8 cellular contexts compared by ENCODE assay signal in genomic region chr2:26244479-26245230, GRCh38. TPM values are rescaled to one million over a fixed set of nuclear protein-coding genes. Genes with fewer than 3 reads are reported as not detected.
DNase-seq lines count a peak whose midpoint lies in the region; ATAC-seq and TF ChIP-seq lines count a peak whose summit lies in the region.

Gene HADHA (minus strand): TSS chr2:26244632. CDS start chr2:26244596, 36 bp downstream.
Gene HADHB (plus strand): TSS chr2:26244939. CDS start chr2:26254255, 9,316 bp downstream.

- no peaks in the 10 kb centered on the region for H3K27me3 ChIP-seq in DOHH2 (ENCODE audit: control insufficient read depth, low read length)
- H3K27me3 ChIP-seq in fibroblast of lung (ENCODE audit: control insufficient read depth, insufficient read depth, low read length), result no peaks in the 10 kb centered on the region

- DNase-seq in RPMI7951 (ENCODE audit: low read depth) (peak; percentile 93), fibroblast of lung (ENCODE audit: low read depth in 2 of 2) (peak; percentile 84 to 94)
- DNase-seq in activated T-helper 1 cell treated with anti-CD3 and anti-CD28 coated beads, Interleukin-12 subunit alpha, Interleukin-12 subunit beta, Interleukin-2, Interleukin-4 antibody, amounts not matched to agents 30 ng/mL and 10 ng/mL and 1 ng/mL, durations not matched to agents 14 hours and 24 hours and 36 hours (ENCODE audit: low spot score), result peak; percentile 76
- DNase-seq in naive thymus-derived CD8-positive, alpha-beta T cell, result peak; percentile 68 to 98 (median 81)
- DNase-seq in stimulated activated naive CD4-positive, alpha-beta T cell (lab: John Stamatoyannopoulos, UW), result peak; percentile 70 to 98 (median 86)

- H3K9ac ChIP-seq in fibroblast of lung (ENCODE audit: insufficient read depth, low read length), result peak within 1 kb of the TSS; percentile 95

- no peaks in the 10 kb centered on the region for H3K9me2 ChIP-seq in DOHH2 (replicated peaks; ENCODE audit: control insufficient read depth, low read length)

- H3F3A ChIP-seq in DOHH2 (ENCODE audit: control insufficient read depth, insufficient read depth), result no peaks in the 10 kb centered on the region; the same call in 1 of the 2 replicates

- H3K9me3 Mint-ChIP-seq in activated T-helper 1 cell treated with anti-CD3 and anti-CD28 coated beads, Interleukin-12 subunit alpha, Interleukin-12 subunit beta, Interleukin-2, Interleukin-4 antibody, amounts not matched to agents 30 ng/mL and 10 ng/mL and 1 ng/mL, durations not matched to agents 14 hours and 24 hours and 36 hours, result no peaks in the 10 kb centered on the region
- H3K9me3 Mint-ChIP-seq in naive thymus-derived CD8-positive, alpha-beta T cell, result no peaks in the 10 kb centered on the region

- intact Hi-C loops in activated T-helper 1 cell treated with anti-CD3 and anti-CD28 coated beads, Interleukin-12 subunit alpha, Interleukin-12 subunit beta, Interleukin-2, Interleukin-4 antibody, amounts not matched to agents 30 ng/mL and 10 ng/mL and 1 ng/mL, durations not matched to agents 14 hours and 24 hours and 36 hours (cut with micrococcal nuclease), result loop anchor here (1.0 to 10.0 kb wide), 11 partner anchors 54 to 973 kb away; partner anchors contain the start of genes ASXL2, CAD, CENPA and DRC1

- H3K4me1 ChIP-seq in DOHH2 (ENCODE audit: control insufficient read depth, low read length), result peaks cover 44% of the 10 kb centered on the region
- peaks cover 10% of the 10 kb centered on the region for H3K4me1 ChIP-seq in fibroblast of lung (ENCODE audit: control insufficient read depth, extremely low read depth, insufficient read depth, low read length)

- H3K4me3 Mint-ChIP-seq in activated T-helper 1 cell treated with anti-CD3 and anti-CD28 coated beads, Interleukin-12 subunit alpha, Interleukin-12 subunit beta, Interleukin-2, Interleukin-4 antibody, amounts not matched to agents 30 ng/mL and 10 ng/mL and 1 ng/mL, durations not matched to agents 14 hours and 24 hours and 36 hours, result peak within 1 kb of the TSS; percentile 98
- H3K4me3 Mint-ChIP-seq in naive thymus-derived CD8-positive, alpha-beta T cell, result peak within 1 kb of the TSS; percentile 96 to 99 (median 98)

- peak within 1 kb of the TSS; percentile 95 for H2AFZ ChIP-seq in fibroblast of lung (ENCODE audit: low read length)

- ATAC-seq in GM21737 (IDR thresholded peaks at IDR 0.05; ENCODE audit: unreplicated experiment), result peak; percentile 62
- ATAC-seq in naive thymus-derived CD8-positive, alpha-beta T cell, result peak; percentile 85 to 86

- peaks cover 10% of the 10 kb centered on the region for H3K36me3 Mint-ChIP-seq in activated T-helper 1 cell treated with anti-CD3 and anti-CD28 coated beads, Interleukin-12 subunit alpha, Interleukin-12 subunit beta, Interleukin-2, Interleukin-4 antibody, amounts not matched to agents 30 ng/mL and 10 ng/mL and 1 ng/mL, durations not matched to agents 14 hours and 24 hours and 36 hours (ENCODE audit: low read depth)
- peaks cover 0 to 3% (median 0%) of the 10 kb centered on the region in 3 donors for H3K36me3 Mint-ChIP-seq in naive thymus-derived CD8-positive, alpha-beta T cell

- H3K9me3 ChIP-seq in DOHH2 (ENCODE audit: control insufficient read depth, insufficient read depth, low read length), result no peaks in the 10 kb centered on the region
- H3K9me3 ChIP-seq in KOPT-K1 (ENCODE audit: insufficient read depth, low read length, poor library complexity, severe bottlenecking), result no peaks in the 10 kb centered on the region
- H3K9me3 ChIP-seq in fibroblast of lung (ENCODE audit: control insufficient read depth, insufficient read depth, low read depth, low read length), result no peaks in the 10 kb centered on the region

- H3K36me3 ChIP-seq in DOHH2 (ENCODE audit: control insufficient read depth, low read length) (peaks cover 13% of the 10 kb centered on the region; the same call in 1 of the 2 replicates), KOPT-K1 (ENCODE audit: insufficient read depth, low read length) (no peaks in the 10 kb centered on the region), fibroblast of lung (ENCODE audit: control insufficient read depth, insufficient read depth, low read length) (no peaks in the 10 kb centered on the region)

- H4K20me1 ChIP-seq in DOHH2 (ENCODE audit: control insufficient read depth, insufficient read depth, low read depth, low read length) (no peaks in the 10 kb centered on the region; the same call in 1 of the 2 replicates), fibroblast of lung (ENCODE audit: control insufficient read depth, extremely low read depth, insufficient read depth, low read length) (peaks cover 3% of the 10 kb centered on the region)

- POLR2A ChIA-PET in naive thymus-derived CD8-positive, alpha-beta T cell (lab: Charles Lee), result interaction anchor here (0.6 to 3.8 kb wide), 8 partner anchors 11 to 1163 kb away, joined by 3 to 26 read pairs (median 4); partner anchors contain the start of genes ADGRF3 and SELENOI

- H3K4me3 ChIP-seq in DOHH2 (ENCODE audit: low read length), result peak within 1 kb of the TSS; percentile 92
- H3K4me3 ChIP-seq in fibroblast of lung (replicated peaks in 1 of 4; ENCODE audit: control extremely low read depth in 1 of 4, insufficient read depth in 1 of 4, low read depth in 3 of 4, low read length in 4 of 4), result peak within 1 kb of the TSS; percentile 81 to 96 (median 90)

- peak within 1 kb of the TSS; percentile 62 for H3K27ac ChIP-seq in DOHH2 (ENCODE audit: low read depth, low read length)
- H3K27ac ChIP-seq in KOPT-K1 (ENCODE audit: low read depth, low read length, poor library complexity, severe bottlenecking), result peak within 1 kb of the TSS; percentile 95
- peak within 1 kb of the TSS; percentile 88 for H3K27ac ChIP-seq in fibroblast of lung (ENCODE audit: insufficient read depth, low read length)

- H3K79me2 ChIP-seq in DOHH2 (ENCODE audit: control insufficient read depth, low read length) (peaks cover 99% of the 10 kb centered on the region), fibroblast of lung (ENCODE audit: control insufficient read depth, insufficient read depth, low read length) (peaks cover 89% of the 10 kb centered on the region)

- H3K27me3 Mint-ChIP-seq in activated T-helper 1 cell treated with anti-CD3 and anti-CD28 coated beads, Interleukin-12 subunit alpha, Interleukin-12 subunit beta, Interleukin-2, Interleukin-4 antibody, amounts not matched to agents 30 ng/mL and 10 ng/mL and 1 ng/mL, durations not matched to agents 14 hours and 24 hours and 36 hours (ENCODE audit: insufficient read depth), result peaks cover 8% of the 10 kb centered on the region
- no peaks in the 10 kb centered on the region for H3K27me3 Mint-ChIP-seq in naive thymus-derived CD8-positive, alpha-beta T cell

- H3K4me2 ChIP-seq in DOHH2 (ENCODE audit: low read length) (peak within 1 kb of the TSS; percentile 88), fibroblast of lung (ENCODE audit: extremely low read depth, insufficient read depth, low read length) (peak within 1 kb of the TSS; percentile 96)

- peak within 1 kb of the TSS; percentile 96 for H3K27ac Mint-ChIP-seq in activated T-helper 1 cell treated with anti-CD3 and anti-CD28 coated beads, Interleukin-12 subunit alpha, Interleukin-12 subunit beta, Interleukin-2, Interleukin-4 antibody, amounts not matched to agents 30 ng/mL and 10 ng/mL and 1 ng/mL, durations not matched to agents 14 hours and 24 hours and 36 hours
- H3K27ac Mint-ChIP-seq in naive thymus-derived CD8-positive, alpha-beta T cell, result peak within 1 kb of the TSS; percentile 97 to 100 (median 99)

- peaks cover 44% of the 10 kb centered on the region for H3K4me1 Mint-ChIP-seq in activated T-helper 1 cell treated with anti-CD3 and anti-CD28 coated beads, Interleukin-12 subunit alpha, Interleukin-12 subunit beta, Interleukin-2, Interleukin-4 antibody, amounts not matched to agents 30 ng/mL and 10 ng/mL and 1 ng/mL, durations not matched to agents 14 hours and 24 hours and 36 hours (ENCODE audit: low read depth)
- H3K4me1 Mint-ChIP-seq in naive thymus-derived CD8-positive, alpha-beta T cell, result peaks cover 35 to 75% (median 64%) of the 10 kb centered on the region in 4 donors

- TF ChIP-seq CTCF in DOHH2 (IDR thresholded peaks at IDR 0.05; ENCODE audit: low read depth, low read length, poor library complexity, severe bottlenecking) (no peak), fibroblast of lung (conservative IDR thresholded peaks at IDR 0.05 in 1 of 2, IDR thresholded peaks at IDR 0.05 in 1 of 2; ENCODE audit: low read depth in 1 of 2, low read length in 2 of 2) (peak; percentile 13 to 27)

RNA-seq across cellular contexts. Expression of gene HADHA, which starts in this region (rescaled TPM):
- total RNA-seq in RPMI7951 (2014; rRNA removed; shearing (Covaris generic)), result 148 and 164 TPM in 2 replicates
- 96.8 and 99.9 TPM in 2 replicates for total RNA-seq in activated T-helper 1 cell treated with anti-CD3 and anti-CD28 coated beads, Interleukin-12 subunit alpha, Interleukin-12 subunit beta, Interleukin-2, Interleukin-4 antibody, amounts not matched to agents 30 ng/mL and 10 ng/mL and 1 ng/mL, durations not matched to agents 14 hours and 24 hours and 36 hours
- 144 and 162 TPM in 2 replicates for total RNA-seq in fibroblast of lung
- polyA plus RNA-seq in fibroblast of lung, result 155 and 171 TPM in 2 replicates
- 159 and 167 TPM in 2 replicates for polyA plus RNA-seq in fibroblast of lung (2012)
- 181 and 203 TPM in 2 replicates for polyA minus RNA-seq in fibroblast of lung (ENCODE audit: low replicate concordance)
- total RNA-seq in naive thymus-derived CD8-positive, alpha-beta T cell, result 10 to 100 TPM; 98.9 to 99.7 TPM
- 100 to 1,000 TPM; 107 to 147 (median 118) TPM for polyA plus RNA-seq in naive thymus-derived CD8-positive, alpha-beta T cell

RNA-seq across cellular contexts. Expression of gene HADHB, which starts in this region (rescaled TPM):
- total RNA-seq in RPMI7951 (2014; rRNA removed; shearing (Covaris generic)), result 110 and 121 TPM in 2 replicates
- 78.8 and 78.9 TPM in 2 replicates for total RNA-seq in activated T-helper 1 cell treated with anti-CD3 and anti-CD28 coated beads, Interleukin-12 subunit alpha, Interleukin-12 subunit beta, Interleukin-2, Interleukin-4 antibody, amounts not matched to agents 30 ng/mL and 10 ng/mL and 1 ng/mL, durations not matched to agents 14 hours and 24 hours and 36 hours
- 129 and 130 TPM in 2 replicates for total RNA-seq in fibroblast of lung
- 137 and 151 TPM in 2 replicates for polyA plus RNA-seq in fibroblast of lung
- polyA plus RNA-seq in fibroblast of lung (2012), result 100 and 104 TPM in 2 replicates
- 41.0 and 44.3 TPM in 2 replicates for polyA minus RNA-seq in fibroblast of lung (ENCODE audit: low replicate concordance)
- total RNA-seq in naive thymus-derived CD8-positive, alpha-beta T cell, result 10 to 100 TPM; 58.0 to 58.9 TPM
- polyA plus RNA-seq in naive thymus-derived CD8-positive, alpha-beta T cell, result 10 to 100 TPM; 80.2 to 93.9 (median 81.2) TPM

Comparison
In these comparisons a context has a peak if more than half of its experiments do, and no peak if none do; other contexts are left out.
1. Peak in every context shown above with its lines: DNase-seq, ATAC-seq, H3K4me3 ChIP-seq and H3K27ac ChIP-seq.